In genomic region chr10:71268247-71268691, GRCh38 we compare ENCODE assay signal across 1 cellular context.
TF ChIP-seq lines count a peak whose summit lies in the region.

No MANE protein-coding gene starts in this region.

TF ChIP-seq in K562, 482 proteins besides CTCF, POLR2A, EP300 and RAD21 (continues in another document):
- TF ChIP-seq, protein P1, sequence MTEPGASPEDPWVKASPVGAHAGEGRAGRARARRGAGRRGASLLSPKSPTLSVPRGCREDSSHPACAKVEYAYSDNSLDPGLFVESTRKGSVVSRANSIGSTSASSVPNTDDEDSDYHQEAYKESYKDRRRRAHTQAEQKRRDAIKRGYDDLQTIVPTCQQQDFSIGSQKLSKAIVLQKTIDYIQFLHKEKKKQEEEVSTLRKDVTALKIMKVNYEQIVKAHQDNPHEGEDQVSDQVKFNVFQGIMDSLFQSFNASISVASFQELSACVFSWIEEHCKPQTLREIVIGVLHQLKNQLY (CRISPR knock-in tag; conservative IDR thresholded peaks at IDR 0.05) = no peak
- TF ChIP-seq U2AF1 (optimal IDR thresholded peaks at IDR 0.05; ENCODE audit: low read depth, low read length) (no peak), CUX1 (CRISPR knock-in tag; IDR thresholded peaks at IDR 0.05) (no peak), EGR1 (conservative IDR thresholded peaks at IDR 0.05) (no peak), ZSCAN29 (IDR thresholded peaks at IDR 0.05) (no peak), ZBTB5 (IDR thresholded peaks at IDR 0.05) (no peak), CEBPZ (IDR thresholded peaks at IDR 0.05; ENCODE audit: borderline replicate concordance, low read depth, low read length) (no peak), MEIS2 (IDR thresholded peaks at IDR 0.05; ENCODE audit: partially characterized antibody) (no peak), SRSF3 (IDR thresholded peaks at IDR 0.05; ENCODE audit: insufficient read depth, low read length) (no peak), ZNF146 (CRISPR knock-in tag; IDR thresholded peaks at IDR 0.05; ENCODE audit: unreplicated experiment) (no peak), CBX1 (IDR thresholded peaks at IDR 0.05; ENCODE audit: low read depth) (0 out of 2 replicates have a peak, but pooled peaks have one; percentile 15), NCOA2 (IDR thresholded peaks at IDR 0.05; ENCODE audit: partially characterized antibody in 2 of 2) (no peak), ZNF121 (CRISPR knock-in tag; conservative IDR thresholded peaks at IDR 0.05) (no peak), ZNF644 (tag; IDR thresholded peaks at IDR 0.05; ENCODE audit: low read depth) (no peak), DMBX1 (CRISPR knock-in tag; IDR thresholded peaks at IDR 0.05; ENCODE audit: borderline replicate concordance) (peak; percentile 61; the same call in 1 of the 2 replicates), ERF (CRISPR knock-in tag; IDR thresholded peaks at IDR 0.05) (no peak), ILK (tag; IDR thresholded peaks at IDR 0.05; ENCODE audit: borderline replicate concordance, low read depth) (no peak), TEAD4 (IDR thresholded peaks at IDR 0.05; ENCODE audit: low read length) (no peak; the same call in 1 of the 2 replicates), TEAD4 (CRISPR knock-in tag; IDR thresholded peaks at IDR 0.05; ENCODE audit: borderline replicate concordance) (no peak), CREB3 (tag; conservative IDR thresholded peaks at IDR 0.05; ENCODE audit: low read depth) (0 out of 2 replicates have a peak, but pooled peaks have one; percentile 57), BRF1 (IDR thresholded peaks at IDR 0.05; ENCODE audit: borderline replicate concordance, extremely low read depth, insufficient read length) (no peak), HDAC2 (IDR thresholded peaks at IDR 0.05) (peak; percentile 57; the same call in 1 of the 2 replicates), TSHZ1 (CRISPR knock-in tag; IDR thresholded peaks at IDR 0.05) (no peak), SMARCB1 (IDR thresholded peaks at IDR 0.05; ENCODE audit: insufficient read length, low read depth) (no peak), ZBTB1 (CRISPR knock-in tag; IDR thresholded peaks at IDR 0.05; ENCODE audit: borderline replicate concordance, low read depth) (no peak), ZZZ3 (IDR thresholded peaks at IDR 0.05) (no peak), ETS2 (tag; IDR thresholded peaks at IDR 0.05; ENCODE audit: borderline replicate concordance, poor library complexity, severe bottlenecking) (no peak), ELF1 (tag; IDR thresholded peaks at IDR 0.05) (0 out of 2 replicates have a peak, but pooled peaks have one; percentile 18), ZBTB7A (IDR thresholded peaks at IDR 0.05; ENCODE audit: borderline replicate concordance, control insufficient read depth, low read depth, low read length) (peak; percentile 39; the same call in 1 of the 2 replicates), JUND (IDR thresholded peaks at IDR 0.05; ENCODE audit: borderline replicate concordance, low read depth, low read length) (no peak), JUND (tag; IDR thresholded peaks at IDR 0.05; ENCODE audit: borderline replicate concordance, low read depth, low read length) (0 out of 3 replicates have a peak, but pooled peaks have one; percentile 21), CBX2 (IDR thresholded peaks at IDR 0.05; ENCODE audit: insufficient read depth, low read length, poor library complexity, severe bottlenecking) (no peak), MCM2 (IDR thresholded peaks at IDR 0.05; ENCODE audit: low read depth) (no peak), ZNF124 (CRISPR knock-in tag; IDR thresholded peaks at IDR 0.05) (no peak), ZNF175 (CRISPR knock-in tag; IDR thresholded peaks at IDR 0.05; ENCODE audit: low read depth) (0 out of 2 replicates have a peak, but pooled peaks have one; percentile 33), RBFOX2 (IDR thresholded peaks at IDR 0.05; ENCODE audit: low read depth, low read length) (no peak; the same call in 1 of the 2 replicates), NR3C1 (CRISPR knock-in tag; IDR thresholded peaks at IDR 0.05) (no peak), ATF1 (CRISPR knock-in tag; IDR thresholded peaks at IDR 0.05) (no peak), ATF1 (tag; IDR thresholded peaks at IDR 0.05) (no peak)
- TF ChIP-seq, protein P2, sequence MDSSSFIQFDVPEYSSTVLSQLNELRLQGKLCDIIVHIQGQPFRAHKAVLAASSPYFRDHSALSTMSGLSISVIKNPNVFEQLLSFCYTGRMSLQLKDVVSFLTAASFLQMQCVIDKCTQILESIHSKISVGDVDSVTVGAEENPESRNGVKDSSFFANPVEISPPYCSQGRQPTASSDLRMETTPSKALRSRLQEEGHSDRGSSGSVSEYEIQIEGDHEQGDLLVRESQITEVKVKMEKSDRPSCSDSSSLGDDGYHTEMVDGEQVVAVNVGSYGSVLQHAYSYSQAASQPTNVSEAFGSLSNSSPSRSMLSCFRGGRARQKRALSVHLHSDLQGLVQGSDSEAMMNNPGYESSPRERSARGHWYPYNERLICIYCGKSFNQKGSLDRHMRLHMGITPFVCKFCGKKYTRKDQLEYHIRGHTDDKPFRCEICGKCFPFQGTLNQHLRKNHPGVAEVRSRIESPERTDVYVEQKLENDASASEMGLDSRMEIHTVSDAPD (CRISPR knock-in tag; IDR thresholded peaks at IDR 0.05) = 0 out of 2 replicates have a peak, but pooled peaks have one; percentile 3
